18 cellular contexts compared by ENCODE assay signal in the genomic region with DNA sequence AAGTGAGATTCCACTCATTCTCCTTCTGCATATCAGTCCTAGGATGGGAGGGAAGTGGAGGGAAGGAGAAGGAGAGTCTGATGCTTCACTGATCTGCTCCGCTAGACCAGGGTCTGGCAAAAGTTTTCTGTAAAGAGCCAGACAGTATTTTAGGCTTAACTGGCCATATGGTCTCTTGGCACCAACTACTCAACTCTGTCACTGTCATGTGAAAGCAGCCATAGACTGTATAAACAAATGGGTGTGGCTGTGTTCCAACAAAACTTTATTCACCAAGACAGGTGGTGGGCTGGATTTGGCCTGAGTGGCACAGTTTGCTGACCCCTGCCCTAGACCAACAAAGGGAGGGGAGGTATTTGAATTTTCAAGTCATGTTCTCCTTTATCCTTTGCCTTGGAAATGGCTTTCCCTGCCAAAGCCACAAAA. TPM values are rescaled to one million over a fixed set of nuclear protein-coding genes. Genes with fewer than 3 reads are reported as not detected.
A peak's percentile ranks its signal among the peaks of the same experiment; 100 is the strongest.
DNase-seq lines count a peak whose midpoint lies in the region; FAIRE-seq and TF ChIP-seq lines count a peak whose summit lies in the region.
"Had no signal": no experiment of that assay in that cellular context is flagged by ENCODE, and none has a peak within 500 bp of the region (broad histone marks: within the 10 kb centered on the region; RNA-seq: fewer than 3 reads in every experiment).

No MANE protein-coding gene starts in this region.

- intact Hi-C loops in left ventricle myocardium inferior (cut with micrococcal nuclease): no loop called here
- intact Hi-C loops in ovary (cut with DNase I): no loop called here
- intact Hi-C loops in breast epithelium (cut with DNase I; ENCODE audit: low total_unique reads): no loop called here

- in situ Hi-C loops in astrocyte of the cerebellum (cut with HindIII; ENCODE audit: low sequenced_read_pairs): no loop called here

- no peak for TF ChIP-seq EP300 in ovary (IDR thresholded peaks at IDR 0.05)

- H3K4me1 ChIP-seq in right atrium auricular region: peaks cover 0 to 34% of the 10 kb centered on the region in 2 donors
- H3K4me1 ChIP-seq in left ventricle myocardium inferior: peaks cover 50% of the 10 kb centered on the region
- H3K4me1 ChIP-seq in small intestine (ENCODE audit: control insufficient read depth in 2 of 2, insufficient read depth in 1 of 2, low read depth in 1 of 2, low read length in 1 of 2): no peaks in the 10 kb centered on the region
- H3K4me1 ChIP-seq in ovary (ENCODE audit: insufficient read depth): no peaks in the 10 kb centered on the region
- H3K4me1 ChIP-seq in breast epithelium: peaks cover 0 to 8% of the 10 kb centered on the region in 2 donors

- peaks cover 83% of the 10 kb centered on the region for H3K36me3 ChIP-seq in right atrium auricular region
- peaks cover 73% of the 10 kb centered on the region for H3K36me3 ChIP-seq in left ventricle myocardium inferior
- H3K36me3 ChIP-seq in small intestine (ENCODE audit: control insufficient read depth in 2 of 2, insufficient read depth in 2 of 2, low read length in 2 of 2): peaks cover 19 to 43% of the 10 kb centered on the region in 2 donors
- no peaks in the 10 kb centered on the region for H3K36me3 ChIP-seq in ovary
- peaks cover 8% of the 10 kb centered on the region for H3K36me3 ChIP-seq in breast epithelium

- H3K4me3 ChIP-seq in right atrium auricular region: no peak overlapping the region
- no peak overlapping the region for H3K4me3 ChIP-seq in left ventricle myocardium inferior
- H3K4me3 ChIP-seq in astrocyte of the cerebellum (ENCODE audit: low read depth, low read length): no peak overlapping the region
- H3K4me3 ChIP-seq in fibroblast of villous mesenchyme (ENCODE audit: low read depth, low read length): no peak overlapping the region
- H3K4me3 ChIP-seq in small intestine (ENCODE audit: low read depth in 1 of 2, low read length in 2 of 2): no peak overlapping the region
- H3K4me3 ChIP-seq in ovary: no peak overlapping the region
- no peak overlapping the region for H3K4me3 ChIP-seq in breast epithelium

- FAIRE-seq in small intestine (lab: Jason Lieb, UNC): no peak

- TF ChIP-seq POLR2A in ovary (IDR thresholded peaks at IDR 0.05) (no peak), breast epithelium (IDR thresholded peaks at IDR 0.05) (no peak)

- no peaks in the 10 kb centered on the region for H3K27me3 ChIP-seq in right atrium auricular region
- no peaks in the 10 kb centered on the region for H3K27me3 ChIP-seq in left ventricle myocardium inferior (ENCODE audit: low read depth)
- H3K27me3 ChIP-seq in small intestine (ENCODE audit: control insufficient read depth in 2 of 2, insufficient read depth in 2 of 2, low read length in 2 of 2): no peaks in the 10 kb centered on the region
- no peaks in the 10 kb centered on the region for H3K27me3 ChIP-seq in ovary
- H3K27me3 ChIP-seq in breast epithelium: no peaks in the 10 kb centered on the region

- TF ChIP-seq CTCF in right atrium auricular region (IDR thresholded peaks at IDR 0.05): no peak
- TF ChIP-seq CTCF in left ventricle myocardium inferior (IDR thresholded peaks at IDR 0.05; ENCODE audit: borderline replicate concordance): no peak
- no peak for TF ChIP-seq CTCF in astrocyte of the cerebellum (IDR thresholded peaks at IDR 0.05; ENCODE audit: low read depth, low read length, missing control alignments)
- TF ChIP-seq CTCF in fibroblast of villous mesenchyme (IDR thresholded peaks at IDR 0.05; ENCODE audit: insufficient read depth, low read depth, low read length): no peak
- no peak for TF ChIP-seq CTCF in ovary (IDR thresholded peaks at IDR 0.05)
- no peak for TF ChIP-seq CTCF in breast epithelium (IDR thresholded peaks at IDR 0.05)

- no peaks in the 10 kb centered on the region for H3K9me3 ChIP-seq in right atrium auricular region
- no peaks in the 10 kb centered on the region for H3K9me3 ChIP-seq in left ventricle myocardium inferior (replicated peaks)
- no peaks in the 10 kb centered on the region for H3K9me3 ChIP-seq in small intestine (ENCODE audit: control insufficient read depth, low read depth)
- H3K9me3 ChIP-seq in ovary: no peaks in the 10 kb centered on the region
- H3K9me3 ChIP-seq in breast epithelium: no peaks in the 10 kb centered on the region

- peak overlapping the region; percentile 5 to 42 for H3K27ac ChIP-seq in right atrium auricular region
- no peak overlapping the region for H3K27ac ChIP-seq in left ventricle myocardium inferior (replicated peaks)
- peak overlapping the region in 1 of 2 donors; percentile 8 for H3K27ac ChIP-seq in small intestine (ENCODE audit: low read depth in 1 of 2, low read length in 1 of 2)
- no peak overlapping the region for H3K27ac ChIP-seq in ovary
- no peak overlapping the region for H3K27ac ChIP-seq in breast epithelium
- H3K27ac ChIP-seq: epithelial cell of prostate had no signal

- 68 to 88% (median 68%) methylated on average over 1 of the region's 1 CpG for WGBS in small intestine, 3 donors
- WGBS in ovary, 3 donors: 33 to 56% (median 42%) methylated on average over 1 of the region's 1 CpG

- DNase-seq in right atrium auricular region (ENCODE audit: low spot score) (no peak), left ventricle myocardium inferior (no peak), astrocyte of the cerebellum (ENCODE audit: low read depth) (peak; percentile 78), fibroblast of villous mesenchyme (ENCODE audit: low read depth) (peak; percentile 44), small intestine (peak; percentile 32), ovary (no peak), breast epithelium (ENCODE audit: low spot score in 2 of 2) (no peak)
- no peak for DNase-seq in stimulated activated CD4-positive, alpha-beta T cell treated with anti-CD3 and anti-CD28 coated beads, Interleukin-1b, Interleukin-23, amount 100 ng/mL, for 48 hours
- DNase-seq: activated CD4-positive, CD25-positive, alpha-beta regulatory T cell; activated naive CD4-positive, alpha-beta T cell treated with anti-CD3 and anti-CD28 coated beads, Interleukin-2, amount 50 U/mL, for 16 hours; COR-L47; NCI-H2107; OCI-M1; stimulated activated naive CD8-positive, alpha-beta T cell treated with anti-CD3 and anti-CD28 coated beads, Interleukin-15, amount 100 ng/mL, for 72 hours; SW 1271 had no signal

RNA-seq across cellular contexts. Expression of gene GHRH, which starts 22.6 kb away (rescaled TPM):
- total RNA-seq in right atrium auricular region (1 to 10 TPM; 1.5 to 3.6 TPM), left ventricle myocardium inferior (0.93 TPM), fibroblast of villous mesenchyme (not detected in 2 replicates), ovary (not detected), breast epithelium (not detected)
- polyA plus RNA-seq in small intestine (not detected), ovary (not detected)
- total RNA-seq: lower leg skin had no signal
- polyA plus RNA-seq: AG04450 had no signal

RNA-seq across cellular contexts. Expression of gene MANBAL, which starts 50.4 kb away (rescaled TPM):
- total RNA-seq in right atrium auricular region (10 to 100 TPM; 13.1 to 17.8 TPM), left ventricle myocardium inferior (19.2 TPM), fibroblast of villous mesenchyme (15.1 and 17.1 TPM in 2 replicates), ovary (10 to 100 TPM; 27.1 to 66.0 (median 52.1) TPM), breast epithelium (10 to 100 TPM; 31.8 to 42.0 (median 34.7) TPM)
- polyA plus RNA-seq in small intestine (10 to 100 TPM; 49.2 to 70.0 (median 50.3) TPM), ovary (10 to 100 TPM; 73.7 to 89.2 TPM)

RNA-seq across cellular contexts. Expression of gene MROH8, which starts 59.7 kb away (rescaled TPM):
- total RNA-seq in right atrium auricular region (1 to 10 TPM; 3.8 to 5.8 TPM), left ventricle myocardium inferior (3.6 TPM), fibroblast of villous mesenchyme (2.6 and 3.5 TPM in 2 replicates), ovary (1 to 10 TPM; 2.3 to 6.4 (median 4.7) TPM), breast epithelium (1 to 10 TPM; 2.0 to 8.3 (median 2.8) TPM)
- polyA plus RNA-seq in small intestine (under 1 TPM; 0.54 to 0.79 (median 0.67) TPM), ovary (1 to 10 TPM; 2.3 to 5.1 TPM)

RNA-seq across cellular contexts. Expression of gene RPN2, which starts 59.9 kb away (rescaled TPM):
- total RNA-seq in right atrium auricular region: 100 to 1,000 TPM; 126 to 129 TPM
- 81.4 TPM for total RNA-seq in left ventricle myocardium inferior
- 173 and 218 TPM in 2 replicates for total RNA-seq in fibroblast of villous mesenchyme
- 100 to 1,000 TPM in 1 of 3 donors, 10 to 100 TPM in 2; 32.9 to 191 (median 54.9) TPM for polyA plus RNA-seq in small intestine
- total RNA-seq in ovary: 100 to 1,000 TPM in 4 of 7 donors, 10 to 100 TPM in 3; 58.3 to 161 (median 102) TPM
- 100 to 1,000 TPM in 1 of 2 donors, 10 to 100 TPM in 1; 83.4 to 213 TPM for polyA plus RNA-seq in ovary
- total RNA-seq in breast epithelium: 100 to 1,000 TPM; 108 to 161 (median 154) TPM

Comparison
In these comparisons a context has a peak if more than half of its experiments do, and no peak if none do; other contexts are left out.
1. H3K27ac ChIP-seq: peak in right atrium auricular region (2 of 2); none in left ventricle myocardium inferior (single experiment), ovary (0 of 2) and breast epithelium (0 of 2).
2. DNase-seq: peak in astrocyte of the cerebellum (single experiment), fibroblast of villous mesenchyme (single experiment) and small intestine (single experiment); none in right atrium auricular region (single experiment), left ventricle myocardium inferior (single experiment), stimulated activated CD4-positive, alpha-beta T cell treated with anti-CD3 and anti-CD28 coated beads, Interleukin-1b, Interleukin-23, amount 100 ng/mL, for 48 hours (single experiment), ovary (0 of 5) and breast epithelium (0 of 2).